Comparison of ENCODE assay signal across 26 cellular contexts in the genomic region with DNA sequence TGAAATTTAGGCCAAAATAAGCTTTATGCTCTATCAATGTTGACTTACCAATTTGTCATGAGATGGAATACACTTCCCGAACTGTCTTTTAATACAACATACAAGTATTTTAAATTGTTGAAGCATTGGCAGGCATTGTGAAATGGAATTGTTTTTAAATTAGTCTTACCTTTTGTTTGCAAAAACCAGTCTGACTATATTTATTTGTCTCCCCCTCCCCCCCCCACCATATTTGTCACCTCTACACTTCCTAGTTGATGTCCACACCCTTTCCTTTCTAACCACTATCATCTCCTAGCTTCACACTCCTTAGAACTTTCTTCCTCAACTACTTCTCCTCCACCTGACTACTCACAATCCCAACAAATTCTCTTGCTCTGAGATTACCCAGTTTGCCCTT. TPM values are rescaled to one million over a fixed set of nuclear protein-coding genes. Genes with fewer than 3 reads are reported as not detected.
DNase-seq lines count a peak whose midpoint lies in the region; ATAC-seq and TF ChIP-seq lines count a peak whose summit lies in the region.
"Had no signal": no experiment of that assay in that cellular context is flagged by ENCODE, and none has a peak within 500 bp of the region (broad histone marks: within the 10 kb centered on the region; RNA-seq: fewer than 3 reads in every experiment).

No MANE protein-coding gene starts in this region.

- H3K27ac ChIP-seq in PC-9: peak overlapping the region; percentile 55
- H3K27ac ChIP-seq: BLaER1 treated with 17β-estradiol and CSF1 and Interleukin-3, amounts not matched to agents 10 nM and 100 nM; heart right ventricle; Peyer's patch; SK-N-MC; testis; vagina had no signal

- no peak for DNase-seq in activated naive CD4-positive, alpha-beta T cell treated with anti-CD3 and anti-CD28 coated beads, Interleukin-2, amount 50 U/mL, for 16 hours
- DNase-seq in PC-9 (peak in 1 of 2 experiments; percentile 90), SIG-M5 (lab: John Stamatoyannopoulos, UW) (no peak)
- no peak for DNase-seq in central memory CD8-positive, alpha-beta T cell (ENCODE audit: low spot score in 2 of 2)
- no peak for DNase-seq in natural killer cell treated with Interleukin-12 subunit alpha and Interleukin-12 subunit beta and Interleukin-15 and Interleukin-18, amount 100 ng/mL, for 72 hours (ENCODE audit: low spot score)
- no peak for DNase-seq in stimulated activated CD4-positive, alpha-beta T cell treated with anti-CD3 and anti-CD28 coated beads, Interleukin-4, amount 100 ng/mL, for 4 hours
- DNase-seq: activated CD4-positive, CD25-positive, alpha-beta regulatory T cell; activated effector memory CD4-positive, alpha-beta T cell treated with anti-CD3 and anti-CD28 coated beads, Interleukin-2, amount 50 U/mL, for 16 hours; anterior cingulate cortex; caudate nucleus; foreskin fibroblast; heart right ventricle; NCI-H1092; NCI-H2081 treated with DMSO at 0.1 percent for 48 hours; Peyer's patch; posterior cingulate gyrus; T1000; testis had no signal

- POLR2A ChIA-PET in PC-9 (lab: Charles Lee; ENCODE audit: unreplicated experiment): interaction anchor here (0.6 kb wide), 1 partner anchor 11 kb away, joined by 5 read pairs; no protein-coding TSS in a partner anchor

- H4K20me1 ChIP-seq in PC-9 (ENCODE audit: insufficient read depth): peaks cover 21% of the 10 kb centered on the region; the same call in 1 of the 2 replicates

- H3K4me1 ChIP-seq in PC-9 (replicated peaks; ENCODE audit: insufficient read depth): peaks cover 55% of the 10 kb centered on the region
- H3K4me1 ChIP-seq: Peyer's patch, testis had no signal

- no peaks in the 10 kb centered on the region for H3K27me3 Mint-ChIP-seq in activated naive CD4-positive, alpha-beta T cell treated with anti-CD3 and anti-CD28 coated beads, Interleukin-2, amount 50 U/mL, for 24 hours
- H3K27me3 Mint-ChIP-seq in central memory CD8-positive, alpha-beta T cell: no peaks in the 10 kb centered on the region
- no peaks in the 10 kb centered on the region for H3K27me3 Mint-ChIP-seq in natural killer cell treated with Interleukin-12 subunit alpha and Interleukin-12 subunit beta and Interleukin-15 and Interleukin-18, amount 100 ng/mL, for 72 hours

- BruUV-seq in PC-9 (replicated peaks; lab: Mats Ljungman, UMichigan): no TSS peak

- intact Hi-C loops in PC-9 (cut with micrococcal nuclease; ENCODE audit: unreplicated experiment): loop anchor here (1.0 kb wide), 1 partner anchor 8 kb away; no protein-coding TSS in a partner anchor

- no peaks in the 10 kb centered on the region for H3K9me3 Mint-ChIP-seq in activated naive CD4-positive, alpha-beta T cell treated with anti-CD3 and anti-CD28 coated beads, Interleukin-2, amount 50 U/mL, for 24 hours
- H3K9me3 Mint-ChIP-seq in central memory CD8-positive, alpha-beta T cell: no peaks in the 10 kb centered on the region
- no peaks in the 10 kb centered on the region for H3K9me3 Mint-ChIP-seq in natural killer cell treated with Interleukin-12 subunit alpha and Interleukin-12 subunit beta and Interleukin-15 and Interleukin-18, amount 100 ng/mL, for 72 hours
- H3K9me3 Mint-ChIP-seq: neural crest cell had no signal

- CTCF ChIA-PET in PC-9 (lab: Charles Lee): interaction anchor here (1.0 kb wide), 1 partner anchor 760 kb away, joined by 3 read pairs; no protein-coding TSS in a partner anchor

- H3K27ac Mint-ChIP-seq in activated naive CD4-positive, alpha-beta T cell treated with anti-CD3 and anti-CD28 coated beads, Interleukin-2, amount 50 U/mL, for 24 hours: peak overlapping the region; percentile 85
- H3K27ac Mint-ChIP-seq in central memory CD8-positive, alpha-beta T cell (ENCODE audit: low read depth): peak overlapping the region; percentile 65
- H3K27ac Mint-ChIP-seq in natural killer cell treated with Interleukin-12 subunit alpha and Interleukin-12 subunit beta and Interleukin-15 and Interleukin-18, amount 100 ng/mL, for 72 hours: no peak overlapping the region

- peaks cover 39% of the 10 kb centered on the region for H3K4me1 Mint-ChIP-seq in activated naive CD4-positive, alpha-beta T cell treated with anti-CD3 and anti-CD28 coated beads, Interleukin-2, amount 50 U/mL, for 24 hours
- peaks cover 36% of the 10 kb centered on the region for H3K4me1 Mint-ChIP-seq in central memory CD8-positive, alpha-beta T cell
- peaks cover 13 to 14% of the 10 kb centered on the region in 2 donors for H3K4me1 Mint-ChIP-seq in natural killer cell treated with Interleukin-12 subunit alpha and Interleukin-12 subunit beta and Interleukin-15 and Interleukin-18, amount 100 ng/mL, for 72 hours (ENCODE audit: low read depth in 2 of 2)
- H3K4me1 Mint-ChIP-seq: neural crest cell had no signal

- no peak overlapping the region for H3K4me3 ChIP-seq in PC-9
- H3K4me3 ChIP-seq: BLaER1 treated with 17β-estradiol and CSF1 and Interleukin-3, amounts not matched to agents 10 nM and 100 nM; heart right ventricle; Peyer's patch; SK-N-MC; testis; vagina had no signal

- H3K36me3 ChIP-seq in PC-9 (ENCODE audit: low read depth): peaks cover 55% of the 10 kb centered on the region

- H3K9me3 ChIP-seq in PC-9 (ENCODE audit: insufficient read depth, low read depth): no peaks in the 10 kb centered on the region
- H3K9me3 ChIP-seq: BLaER1 treated with 17β-estradiol and CSF1 and Interleukin-3, amounts not matched to agents 10 nM and 100 nM; heart right ventricle; Peyer's patch; testis; vagina had no signal

- no peaks in the 10 kb centered on the region for H3K9me2 ChIP-seq in PC-9 (ENCODE audit: insufficient read depth)

- no peak overlapping the region for H2AFZ ChIP-seq in PC-9

- H3K79me2 ChIP-seq in PC-9 (ENCODE audit: low read depth): peaks cover 67% of the 10 kb centered on the region

- peak overlapping the region; percentile 16 for H3K4me3 Mint-ChIP-seq in activated naive CD4-positive, alpha-beta T cell treated with anti-CD3 and anti-CD28 coated beads, Interleukin-2, amount 50 U/mL, for 24 hours
- H3K4me3 Mint-ChIP-seq in central memory CD8-positive, alpha-beta T cell: peak overlapping the region; percentile 39
- H3K4me3 Mint-ChIP-seq in natural killer cell treated with Interleukin-12 subunit alpha and Interleukin-12 subunit beta and Interleukin-15 and Interleukin-18, amount 100 ng/mL, for 72 hours: peak overlapping the region; percentile 24
- H3K4me3 Mint-ChIP-seq: neural crest cell had no signal

- peaks cover 50% of the 10 kb centered on the region for H3F3A ChIP-seq in PC-9 (ENCODE audit: insufficient read depth, low read depth)

- TF ChIP-seq CTCF in PC-9 (conservative IDR thresholded peaks at IDR 0.05): no peak

- no peak for ATAC-seq in central memory CD8-positive, alpha-beta T cell (replicated peaks; ENCODE audit: extremely low read depth, poor library complexity, severe bottlenecking)
- ATAC-seq in natural killer cell treated with Interleukin-12 subunit alpha and Interleukin-12 subunit beta and Interleukin-15 and Interleukin-18, amount 100 ng/mL, for 72 hours: no peak
- no peak for ATAC-seq in GM18861 (IDR thresholded peaks at IDR 0.05; ENCODE audit: unreplicated experiment)
- ATAC-seq: heart right ventricle, left lobe of liver, sciatic nerve had no signal

- H3K36me3 Mint-ChIP-seq in activated naive CD4-positive, alpha-beta T cell treated with anti-CD3 and anti-CD28 coated beads, Interleukin-2, amount 50 U/mL, for 24 hours: peaks cover 13% of the 10 kb centered on the region
- H3K36me3 Mint-ChIP-seq in central memory CD8-positive, alpha-beta T cell (ENCODE audit: insufficient read depth): peaks cover 47% of the 10 kb centered on the region
- peaks cover 28% of the 10 kb centered on the region for H3K36me3 Mint-ChIP-seq in natural killer cell treated with Interleukin-12 subunit alpha and Interleukin-12 subunit beta and Interleukin-15 and Interleukin-18, amount 100 ng/mL, for 72 hours

- no peaks in the 10 kb centered on the region for H3K27me3 ChIP-seq in PC-9 (ENCODE audit: insufficient read depth, low read depth)
- H3K27me3 ChIP-seq: BLaER1 treated with 17β-estradiol and CSF1 and Interleukin-3, amounts not matched to agents 10 nM and 100 nM; heart right ventricle; Peyer's patch; testis; vagina had no signal

- H3K4me2 ChIP-seq in PC-9: peak overlapping the region; percentile 57
- H3K4me2 ChIP-seq: BLaER1 treated with 17β-estradiol and CSF1 and Interleukin-3, amounts not matched to agents 10 nM and 100 nM had no signal

RNA-seq across cellular contexts. Expression of gene FAF2, which starts 40.9 kb away (rescaled TPM):
- 41.2 and 59.7 TPM in 2 replicates for total RNA-seq in PC-9 (2021)
- 10 to 100 TPM; 47.3 to 50.5 TPM for total RNA-seq in natural killer cell treated with Interleukin-12 subunit alpha and Interleukin-12 subunit beta and Interleukin-15 and Interleukin-18, amount 100 ng/mL, for 72 hours

RNA-seq across cellular contexts. Expression of gene RNF44, which starts 48.1 kb away (rescaled TPM):
- 87.4 and 94.2 TPM in 2 replicates for total RNA-seq in PC-9 (2021)
- total RNA-seq in natural killer cell treated with Interleukin-12 subunit alpha and Interleukin-12 subunit beta and Interleukin-15 and Interleukin-18, amount 100 ng/mL, for 72 hours: 10 to 100 TPM; 58.1 to 76.3 TPM

Comparison
In these comparisons a context has a peak if more than half of its experiments do, and no peak if none do; other contexts are left out.
1. H3K27ac Mint-ChIP-seq: peak in activated naive CD4-positive, alpha-beta T cell treated with anti-CD3 and anti-CD28 coated beads, Interleukin-2, amount 50 U/mL, for 24 hours (single experiment) and central memory CD8-positive, alpha-beta T cell (single experiment); none in natural killer cell treated with Interleukin-12 subunit alpha and Interleukin-12 subunit beta and Interleukin-15 and Interleukin-18, amount 100 ng/mL, for 72 hours (0 of 2).
2. Peak in every context shown above with its lines, with median percentiles within 50 percentile points of each other: H3K4me3 Mint-ChIP-seq.